In genomic region chr13:112974676-112975075, GRCh38 we compare ENCODE assay signal across 29 cellular contexts.
"Had no signal": no experiment of that assay in that cellular context is flagged by ENCODE, and none has a peak within 500 bp of the region (broad histone marks: within the 10 kb centered on the region; RNA-seq: fewer than 3 reads in every experiment).

No MANE protein-coding gene starts in this region.

- ATAC-seq: activated CD8-positive, alpha-beta T cell treated with anti-CD3 and anti-CD28 coated beads for 36 hours; activated naive CD4-positive, alpha-beta T cell treated with anti-CD3 and anti-CD28 coated beads, Interleukin-2, amount 50 U/mL, for 72 hours; activated T-cell treated with anti-CD3 and anti-CD28 coated beads, Interleukin-2, amount 50 U/mL, for 72 hours; gastrocnemius medialis; left colon; pancreas; sciatic nerve; stimulated activated naive B cell treated with anti-CD40 and anti-IgM and Interleukin-4, amounts not matched to agents 10 μg/mL and 1 μg/mL and 100 μg/mL, for 72 hours; T-helper 17 cell had no signal

- H3K27ac ChIP-seq: esophagus muscularis mucosa, gastrocnemius medialis, hepatocyte, neutrophil, pancreas, prostate gland, stomach, suprapubic skin, tibial nerve had no signal

- H3K4me3 ChIP-seq: esophagus muscularis mucosa, gastrocnemius medialis, hepatocyte, pancreas, prostate gland, smooth muscle cell, stomach, suprapubic skin, tibial nerve had no signal

- H3K27me3 ChIP-seq: hepatocyte, pancreas had no signal

- H2AFZ ChIP-seq: hepatocyte had no signal

- H3K36me3 ChIP-seq: esophagus muscularis mucosa, gastrocnemius medialis, neutrophil, pancreas, prostate gland, stomach, suprapubic skin, tibial nerve had no signal

- H3K9me3 ChIP-seq: esophagus muscularis mucosa, gastrocnemius medialis, neutrophil, pancreas, prostate gland, stomach, suprapubic skin, tibial nerve had no signal

- H3K4me2 ChIP-seq: hepatocyte, smooth muscle cell had no signal

- DNase-seq: activated CD4-positive, alpha-beta T cell treated with anti-CD3 and anti-CD28 coated beads, Interleukin-2, amount 10 ng/mL, durations not matched to agents 24 days and 14 days; activated CD4-positive, CD25-positive, alpha-beta regulatory T cell treated with anti-CD3 and anti-CD28 coated beads, Interleukin-2, amount 50 U/mL, for 72 hours; activated CD8-positive, alpha-beta T cell treated with anti-CD3 and anti-CD28 coated beads for 36 hours; activated naive CD4-positive, alpha-beta T cell; activated T-cell treated with anti-CD3 and anti-CD28 coated beads, Interleukin-2, amount 50 U/mL, for 72 hours; dermis blood vessel endothelial cell; effector CD4-positive, alpha-beta T cell; left colon; mammary epithelial cell; naive B cell; nephron progenitor cell; retina; stimulated activated CD4-positive, alpha-beta T cell treated with anti-CD3 and anti-CD28 coated beads, Interleukin-15, amount 100 ng/mL, for 24 hours; stimulated activated CD4-positive, alpha-beta T cell treated with anti-CD3 and anti-CD28 coated beads, Interleukin-2, amount 100 ng/mL, for 24 hours; stimulated activated naive B cell treated with anti-CD40 and anti-IgM and Interleukin-4, amounts not matched to agents 10 μg/mL and 1 μg/mL and 100 μg/mL, for 72 hours; stomach; T-helper 17 cell; T1000 had no signal

- H3K4me1 ChIP-seq: gastrocnemius medialis, pancreas, prostate gland had no signal
